Comparison of ENCODE assay signal across 1 cellular context in the genomic region with DNA sequence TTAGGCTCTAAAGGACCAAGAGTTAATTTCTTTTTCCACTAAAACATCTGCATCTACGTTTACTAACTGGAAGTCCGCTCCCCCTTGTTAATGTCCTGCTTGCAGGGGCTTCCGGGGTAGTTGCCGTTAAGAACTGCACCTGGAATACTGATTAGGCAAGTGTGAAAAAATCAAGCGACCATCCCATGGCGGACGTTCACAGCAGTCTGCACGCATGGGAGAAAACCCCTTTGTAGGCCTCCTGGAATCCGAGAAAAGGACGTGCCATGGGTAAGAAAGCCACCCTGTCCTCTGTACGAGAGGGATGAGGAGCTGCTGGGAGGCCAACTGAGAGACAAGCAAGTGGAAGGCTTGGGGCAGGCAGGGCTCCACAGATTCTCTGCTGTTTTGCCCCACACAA.
TF ChIP-seq lines count a peak whose summit lies in the region.

No MANE protein-coding gene starts in this region.

TF ChIP-seq in GM23338, 12 proteins besides CTCF, POLR2A, EP300 and RAD21 (continued from another document):
- TF ChIP-seq JUNB (IDR thresholded peaks at IDR 0.05; ENCODE audit: unreplicated experiment) = no peak
- no peak for TF ChIP-seq ZNF114 (CRISPR knock-in tag; IDR thresholded peaks at IDR 0.05)
